Comparison of ENCODE assay signal across 33 cellular contexts in the genomic region with DNA sequence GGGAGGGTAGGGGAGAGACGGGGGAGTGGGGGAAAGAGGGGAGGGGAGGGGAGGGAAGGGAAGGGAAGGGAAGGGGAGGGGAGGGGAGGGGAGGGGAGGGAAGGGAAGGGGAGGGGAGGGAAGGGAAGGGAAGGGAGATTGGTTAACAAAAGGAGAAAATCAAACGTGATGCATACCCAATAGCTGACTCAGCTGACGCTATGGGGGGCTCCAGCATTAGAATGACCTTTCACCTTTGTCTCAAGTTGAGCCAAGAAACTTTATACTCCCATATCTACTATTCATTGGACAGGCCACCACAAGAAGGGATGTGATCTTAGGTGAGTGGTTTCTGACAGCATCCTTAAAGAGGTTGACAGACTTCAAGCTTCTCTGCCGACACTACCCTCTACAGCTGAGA.
DNase-seq lines count a peak whose midpoint lies in the region; ATAC-seq, FAIRE-seq and TF ChIP-seq lines count a peak whose summit lies in the region.
"Had no signal": no experiment of that assay in that cellular context is flagged by ENCODE, and none has a peak within 500 bp of the region (broad histone marks: within the 10 kb centered on the region; RNA-seq: fewer than 3 reads in every experiment).

No MANE protein-coding gene starts in this region.

- H3K9ac ChIP-seq in HepG2 (ENCODE audit: insufficient read depth, low read depth, low read length) (no peak overlapping the region), K562 (ENCODE audit: insufficient read depth in 1 of 2, low read depth in 2 of 2, low read length in 2 of 2) (no peak overlapping the region)
- H3K9ac ChIP-seq: BLaER1; BLaER1 treated with 17β-estradiol and CSF1 and Interleukin-3, amounts not matched to agents 10 nM and 100 nM had no signal

- POLR2A ChIA-PET in HepG2 (lab: Yijun Ruan, JAX), result no interaction called here
- POLR2A ChIA-PET in K562 (lab: Yijun Ruan, JAX), result no interaction called here

- H3K36me3 ChIP-seq in HepG2 (replicated peaks in 1 of 2; ENCODE audit: control insufficient read depth in 1 of 2, insufficient read depth in 2 of 2, low read length in 2 of 2) (no peaks in the 10 kb centered on the region), right lobe of liver (no peaks in the 10 kb centered on the region), K562 (ENCODE audit: control insufficient read depth, insufficient read depth, low read length) (no peaks in the 10 kb centered on the region)
- H3K36me3 ChIP-seq: BE2C; BLaER1; BLaER1 treated with 17β-estradiol and CSF1 and Interleukin-3, amounts not matched to agents 10 nM and 100 nM had no signal

- no peaks in the 10 kb centered on the region for H3K36me3 Mint-ChIP-seq in activated naive CD4-positive, alpha-beta T cell treated with anti-CD3 and anti-CD28 coated beads for 36 hours (ENCODE audit: low read depth)
- H3K36me3 Mint-ChIP-seq: CD14-positive monocyte; CD4-positive, alpha-beta memory T cell; CD4-positive, CD25-positive, alpha-beta regulatory T cell; CD8-positive, alpha-beta memory T cell; CD8-positive, alpha-beta T cell had no signal

- TF ChIP-seq CTCF in HepG2 (CRISPR knock-in tag; IDR thresholded peaks at IDR 0.05) (no peak), right lobe of liver (IDR thresholded peaks at IDR 0.05) (no peak), K562 (IDR thresholded peaks at IDR 0.05 in 2 of 3, conservative IDR thresholded peaks at IDR 0.05 in 1 of 3; ENCODE audit: insufficient read depth in 2 of 3, low read depth in 1 of 3, low read length in 3 of 3) (no peak)

- TF ChIP-seq POLR2A in HepG2 (IDR thresholded peaks at IDR 0.05; ENCODE audit: insufficient read depth in 1 of 2, low read depth in 2 of 2, low read length in 2 of 2) (no peak), right lobe of liver (IDR thresholded peaks at IDR 0.05) (no peak), K562 (conservative IDR thresholded peaks at IDR 0.05) (no peak)

- H2AFZ ChIP-seq in HepG2 (ENCODE audit: low read length) (no peak overlapping the region), K562 (ENCODE audit: low read depth, low read length) (no peak overlapping the region)

- H3K27ac Mint-ChIP-seq in activated naive CD4-positive, alpha-beta T cell treated with anti-CD3 and anti-CD28 coated beads for 36 hours, result no peak overlapping the region
- H3K27ac Mint-ChIP-seq: B cell; CD14-positive monocyte; CD4-positive, alpha-beta memory T cell; CD4-positive, alpha-beta T cell; CD4-positive, CD25-positive, alpha-beta regulatory T cell; CD8-positive, alpha-beta memory T cell; CD8-positive, alpha-beta T cell had no signal

- WGBS in HepG2 (ENCODE audit: low lambda C conversion rate), result 35% methylated on average over 4 of the region's 4 CpGs
- 55% methylated on average over 3 of the region's 4 CpGs for WGBS in right lobe of liver (ENCODE audit: insufficient coverage, low coverage, low lambda C conversion rate, missing lambda C conversion rate)
- WGBS in K562 (ENCODE audit: insufficient coverage, low coverage, missing lambda C conversion rate), result 0% methylated on average over 2 of the region's 4 CpGs

- H3K27me3 ChIP-seq in HepG2 (ENCODE audit: control insufficient read depth in 1 of 2, insufficient read depth in 2 of 2, low read length in 2 of 2), result no peaks in the 10 kb centered on the region; a peak in 1 of 5 replicates
- no peaks in the 10 kb centered on the region for H3K27me3 ChIP-seq in right lobe of liver
- H3K27me3 ChIP-seq in K562 (ENCODE audit: control insufficient read depth in 2 of 2, insufficient read depth in 2 of 2, low read length in 2 of 2), result no peaks in the 10 kb centered on the region
- H3K27me3 ChIP-seq: BE2C; BLaER1; BLaER1 treated with 17β-estradiol and CSF1 and Interleukin-3, amounts not matched to agents 10 nM and 100 nM had no signal

- H3K4me1 ChIP-seq in HepG2 (ENCODE audit: insufficient read depth, low read length) (no peaks in the 10 kb centered on the region), right lobe of liver (peaks cover 0 to 8% (median 2%) of the 10 kb centered on the region in 4 donors), K562 (replicated peaks in 1 of 2; ENCODE audit: control insufficient read depth in 2 of 2, insufficient read depth in 2 of 2, low read length in 2 of 2) (no peaks in the 10 kb centered on the region)
- H3K4me1 ChIP-seq: A549; BE2C; BLaER1; BLaER1 treated with 17β-estradiol and CSF1 and Interleukin-3, amounts not matched to agents 10 nM and 100 nM; Caco-2 had no signal

- H4K20me1 ChIP-seq in HepG2 (ENCODE audit: insufficient read depth, low read length), result no peaks in the 10 kb centered on the region
- no peaks in the 10 kb centered on the region for H4K20me1 ChIP-seq in K562 (replicated peaks; ENCODE audit: control insufficient read depth, insufficient read depth, low read length)
- H4K20me1 ChIP-seq: BLaER1; BLaER1 treated with 17β-estradiol and CSF1 and Interleukin-3, amounts not matched to agents 10 nM and 100 nM had no signal

- H3K4me3 Mint-ChIP-seq in activated naive CD4-positive, alpha-beta T cell treated with anti-CD3 and anti-CD28 coated beads for 36 hours, result no peak overlapping the region
- H3K4me3 Mint-ChIP-seq: B cell; CD14-positive monocyte; CD4-positive, alpha-beta memory T cell; CD4-positive, alpha-beta T cell; CD4-positive, CD25-positive, alpha-beta regulatory T cell; CD8-positive, alpha-beta memory T cell; CD8-positive, alpha-beta T cell had no signal

- H3K4me2 ChIP-seq in HepG2 (ENCODE audit: low read depth, low read length), result no peak overlapping the region
- H3K4me2 ChIP-seq in K562 (ENCODE audit: insufficient read depth, low read length), result no peak overlapping the region
- H3K4me2 ChIP-seq: A549; BLaER1; BLaER1 treated with 17β-estradiol and CSF1 and Interleukin-3, amounts not matched to agents 10 nM and 100 nM had no signal

- H3K9me3 Mint-ChIP-seq in activated naive CD4-positive, alpha-beta T cell treated with anti-CD3 and anti-CD28 coated beads for 36 hours, result peaks cover 19% of the 10 kb centered on the region

- H3K9me1 ChIP-seq in K562 (ENCODE audit: control insufficient read depth, insufficient read depth, low read length), result no peaks in the 10 kb centered on the region

- H3K27ac ChIP-seq in HepG2 (ENCODE audit: extremely low read length, insufficient read depth, low read length) (no peak overlapping the region), right lobe of liver (no peak overlapping the region), K562 (ENCODE audit: extremely low read depth, low read depth, low read length) (no peak overlapping the region)
- H3K27ac ChIP-seq: 22Rv1; A549; BLaER1; BLaER1 treated with 17β-estradiol and CSF1 and Interleukin-3, amounts not matched to agents 10 nM and 100 nM; C4-2B had no signal

- H3K9me3 ChIP-seq in HepG2 (ENCODE audit: low read length), result peaks cover 15% of the 10 kb centered on the region
- H3K9me3 ChIP-seq in right lobe of liver, result no peaks in the 10 kb centered on the region
- 0 out of 2 replicates have a peak, but pooled peaks cover 2% of the 10 kb centered on the region for H3K9me3 ChIP-seq in K562 (replicated peaks; ENCODE audit: control insufficient read depth, insufficient read depth, low read depth, low read length)
- H3K9me3 ChIP-seq: A549, BE2C, BLaER1, Caco-2 had no signal

- no peaks in the 10 kb centered on the region for H3K4me1 Mint-ChIP-seq in activated naive CD4-positive, alpha-beta T cell treated with anti-CD3 and anti-CD28 coated beads for 36 hours (ENCODE audit: low read depth)
- H3K4me1 Mint-ChIP-seq: B cell; CD14-positive monocyte; CD4-positive, alpha-beta memory T cell; CD4-positive, CD25-positive, alpha-beta regulatory T cell; CD8-positive, alpha-beta memory T cell had no signal

- CTCF ChIA-PET in HepG2 (lab: Yijun Ruan, JAX; ENCODE audit: low intra/inter-chr PET ratio, low total read pairs), result no interaction called here
- CTCF ChIA-PET in K562 (lab: Yijun Ruan, JAX; ENCODE audit: low intra/inter-chr PET ratio), result no interaction called here
- CTCF ChIA-PET in activated naive CD4-positive, alpha-beta T cell treated with anti-CD3 and anti-CD28 coated beads for 36 hours (lab: Charles Lee), result no interaction called here

- FAIRE-seq in HepG2 (lab: Jason Lieb, UNC) (no peak), K562 (lab: Jason Lieb, UNC) (no peak)
- FAIRE-seq: A204.1, A549, D721Med had no signal

- no peak for ATAC-seq in HepG2
- no peak for ATAC-seq in right lobe of liver
- no peak for ATAC-seq in K562
- ATAC-seq: A549; CD8-positive, alpha-beta T cell had no signal

- H3K27me3 Mint-ChIP-seq in activated naive CD4-positive, alpha-beta T cell treated with anti-CD3 and anti-CD28 coated beads for 36 hours (ENCODE audit: low read depth), result no peaks in the 10 kb centered on the region

- TF ChIP-seq RAD21 in HepG2 (CRISPR knock-in tag; IDR thresholded peaks at IDR 0.05) (no peak), K562 (CRISPR knock-in tag; conservative IDR thresholded peaks at IDR 0.05 in 1 of 2, IDR thresholded peaks at IDR 0.05 in 1 of 2) (no peak)

- DNase-seq in HepG2 (ENCODE audit: low spot score) (no peak), right lobe of liver (no peak), K562 (ENCODE audit: extremely low read depth in 1 of 4, low spot score in 3 of 4) (no peak)
- DNase-seq in activated naive CD4-positive, alpha-beta T cell treated with anti-CD3 and anti-CD28 coated beads for 36 hours, result no peak
- DNase-seq: 8988T; ACHN; AML-193; BE2C; C1 segment of cervical spinal cord; Caco-2; Calu3; CD4-positive, alpha-beta memory T cell; CD4-positive, alpha-beta T cell; CD4-positive, CD25-positive, alpha-beta regulatory T cell; CD8-positive, alpha-beta memory T cell; CD8-positive, alpha-beta T cell; COR-L47; DMS 273 treated with DMSO at 0.1 percent for 48 hours; DMS153; DMS53; DMS79; DMS79 treated with DMSO at 0.1 percent for 48 hours; DND-41; EL had no signal

- H3K4me3 ChIP-seq in HepG2 (replicated peaks in 1 of 3; ENCODE audit: insufficient read depth in 1 of 3, low read depth in 2 of 3, low read length in 3 of 3), result no peak overlapping the region
- H3K4me3 ChIP-seq in right lobe of liver, result no peak overlapping the region
- H3K4me3 ChIP-seq in K562, result no peak overlapping the region
- H3K4me3 ChIP-seq: A549; BLaER1; BLaER1 treated with 17β-estradiol and CSF1 and Interleukin-3, amounts not matched to agents 10 nM and 100 nM had no signal

- H3K79me2 ChIP-seq in HepG2 (ENCODE audit: insufficient read depth, low read length) (no peaks in the 10 kb centered on the region), K562 (ENCODE audit: control insufficient read depth, insufficient read depth, low read length) (no peaks in the 10 kb centered on the region)

- BruUV-seq in HepG2 (replicated peaks; lab: Mats Ljungman, UMichigan) (no TSS peak), K562 (replicated peaks; lab: Mats Ljungman, UMichigan) (no TSS peak)

- intact Hi-C loops in HepG2 (cut with micrococcal nuclease; ENCODE audit: unreplicated experiment), result no loop called here
- intact Hi-C loops in right lobe of liver (cut with DNase I), result no loop called here
- intact Hi-C loops in K562 (cut with micrococcal nuclease), result no loop called here
- intact Hi-C loops in activated naive CD4-positive, alpha-beta T cell treated with anti-CD3 and anti-CD28 coated beads for 36 hours (cut with micrococcal nuclease), result no loop called here

- TF ChIP-seq EP300 in HepG2 (IDR thresholded peaks at IDR 0.05; ENCODE audit: low read depth in 2 of 2, low read length in 2 of 2), result no peak
- TF ChIP-seq EP300 in HepG2 (CRISPR knock-in tag; IDR thresholded peaks at IDR 0.05; ENCODE audit: borderline replicate concordance), result no peak
- TF ChIP-seq EP300 in K562 (IDR thresholded peaks at IDR 0.05; ENCODE audit: low read length), result no peak

- in situ Hi-C loops in HepG2 (cut with HindIII; ENCODE audit: extremely low pct_ligation_motif_present, low pct_unique_long_range_greater_than_20kb), result no loop called here
- in situ Hi-C loops in K562 (cut with MboI), result no loop called here
